Comparison of ENCODE assay signal across 27 cellular contexts in the genomic region with DNA sequence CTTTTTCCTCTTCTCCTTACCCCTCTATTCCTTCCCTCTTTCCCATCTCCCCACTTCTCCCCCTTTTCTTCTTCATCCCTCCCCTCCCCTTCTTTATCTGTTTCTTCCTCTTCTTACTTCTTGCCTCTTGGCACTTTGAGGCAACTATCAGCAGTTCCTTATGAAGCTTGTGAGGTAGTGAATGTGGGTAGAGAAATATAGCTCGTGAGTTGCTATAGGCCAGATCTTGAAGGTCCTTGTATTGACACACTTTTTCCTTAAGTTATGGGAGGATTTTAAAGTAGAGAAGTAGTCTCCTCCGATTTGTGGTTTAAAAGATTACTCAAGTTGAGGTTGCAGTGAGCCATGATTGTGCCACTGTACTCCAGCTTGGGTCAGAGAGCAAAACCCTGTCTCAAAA. TPM values are rescaled to one million over a fixed set of nuclear protein-coding genes. Genes with fewer than 3 reads are reported as not detected.
DNase-seq lines count a peak whose midpoint lies in the region; ATAC-seq and TF ChIP-seq lines count a peak whose summit lies in the region.
"Had no signal": no experiment of that assay in that cellular context is flagged by ENCODE, and none has a peak within 500 bp of the region (broad histone marks: within the 10 kb centered on the region; RNA-seq: fewer than 3 reads in every experiment).

No MANE protein-coding gene starts in this region.

- no peaks in the 10 kb centered on the region for H3K36me3 ChIP-seq in neutrophil
- H3K36me3 ChIP-seq: BLaER1 treated with 17β-estradiol and CSF1 and Interleukin-3, amounts not matched to agents 10 nM and 100 nM had no signal

- DNase-seq in KBM-7 (peak; percentile 38), NOMO-1 treated with DMSO at 0.1 percent for 48 hours (lab: John Stamatoyannopoulos, UW; ENCODE audit: unreplicated experiment) (peak; percentile 88), SKM-1 (lab: John Stamatoyannopoulos, UW; ENCODE audit: unreplicated experiment) (peak; percentile 6), NCI-H1694 treated with DMSO at 0.1 percent for 48 hours (lab: John Stamatoyannopoulos, UW) (no peak), COLO668 (lab: John Stamatoyannopoulos, UW; ENCODE audit: unreplicated experiment) (no peak), lower leg skin (ENCODE audit: low spot score in 2 of 2) (no peak)
- DNase-seq: EL; GF-D8; GOT3; HCEC 1CT; Kasumi-1; NCI-H1105; NCI-H146; NCI-H2081; NCI-H2171; NCI-H345; NCI-H524; NCI-H774; NK-92 treated with Interleukin-12 subunit alpha and Interleukin-12 subunit beta, amount 100 ng/mL, for 24 hours; PC-9; RPMI8226; SHP77; SK-N-SH; T-cell had no signal

- intact Hi-C loops in lower leg skin (cut with DNase I; ENCODE audit: low total_unique reads), result no loop called here

- peak overlapping the region; percentile 75 for H3K27ac ChIP-seq in neutrophil
- H3K27ac ChIP-seq: BLaER1 treated with 17β-estradiol and CSF1 and Interleukin-3, amounts not matched to agents 10 nM and 100 nM; PC-9 had no signal

- H3K4me3 ChIP-seq in neutrophil (ENCODE audit: low read depth in 1 of 2, low read length in 1 of 2) (no peak overlapping the region), lower leg skin (ENCODE audit: low read depth, poor library complexity, severe bottlenecking) (no peak overlapping the region)
- H3K4me3 ChIP-seq: BLaER1 treated with 17β-estradiol and CSF1 and Interleukin-3, amounts not matched to agents 10 nM and 100 nM; PC-9 had no signal

- TF ChIP-seq POLR2A in lower leg skin (IDR thresholded peaks at IDR 0.05), result no peak

- no peaks in the 10 kb centered on the region for H3K27me3 ChIP-seq in neutrophil

- in situ Hi-C loops in KBM-7 (cut with MboI; ENCODE audit: low pct_unique_long_range_greater_than_20kb, low sequenced_read_pairs), result no loop called here

- ATAC-seq in HG03565 (IDR thresholded peaks at IDR 0.05; ENCODE audit: unreplicated experiment), result no peak
- ATAC-seq: T-cell had no signal

- 67 to 81% methylated on average over 2 of the region's 2 CpGs for WGBS in lower leg skin, 2 donors

- no peaks in the 10 kb centered on the region for H3K9me3 ChIP-seq in neutrophil

- TF ChIP-seq CTCF in neutrophil (IDR thresholded peaks at IDR 0.05), result no peak
- TF ChIP-seq CTCF in lower leg skin (IDR thresholded peaks at IDR 0.05), result no peak

- peaks cover 47% of the 10 kb centered on the region in 2 experiments for H3K4me1 ChIP-seq in neutrophil (ENCODE audit: control insufficient read depth in 1 of 2, insufficient read depth in 1 of 2, low read depth in 1 of 2, low read length in 1 of 2)

RNA-seq across cellular contexts. Expression of a gene that starts 3.4 kb away (rescaled TPM):
- total RNA-seq in lower leg skin, result 10 to 100 TPM; 11.6 to 20.9 (median 12.1) TPM

Comparison
In these comparisons a context has a peak if more than half of its experiments do, and no peak if none do; other contexts are left out.
1. DNase-seq: peak in KBM-7 (single experiment), NOMO-1 treated with DMSO at 0.1 percent for 48 hours (single experiment) and SKM-1 (single experiment); none in NCI-H1694 treated with DMSO at 0.1 percent for 48 hours (single experiment), COLO668 (single experiment) and lower leg skin (0 of 2).